ENCODE assay signal across 8 cellular contexts in genomic region chr7:135510603-135511183, GRCh38. TPM values are rescaled to one million over a fixed set of nuclear protein-coding genes. Genes with fewer than 3 reads are reported as not detected.
DNase-seq lines count a peak whose midpoint lies in the region; ATAC-seq and TF ChIP-seq lines count a peak whose summit lies in the region.

No MANE protein-coding gene starts in this region.

- H3K27ac Mint-ChIP-seq in MCF 10A (ENCODE audit: low read depth, unreplicated experiment), result no peak overlapping the region

- H3K36me3 ChIP-seq in MM.1S (replicated peaks; ENCODE audit: insufficient read depth, low read length) (no peaks in the 10 kb centered on the region), lung (ENCODE audit: control insufficient read depth in 2 of 2, insufficient read depth in 2 of 2, low read length in 2 of 2) (no peaks in the 10 kb centered on the region)

- 2% methylated on average over 16 of the region's 16 CpGs for WGBS in lung, 2 donors

- H3K9ac ChIP-seq in MM.1S (ENCODE audit: low read length), result peak overlapping the region; percentile 17; the same call in 1 of the 2 replicates

- H3K27me3 Mint-ChIP-seq in MCF 10A (ENCODE audit: insufficient read depth, unreplicated experiment), result no peaks in the 10 kb centered on the region

- H3K4me1 Mint-ChIP-seq in MCF 10A (ENCODE audit: insufficient read depth, unreplicated experiment), result peaks cover 17% of the 10 kb centered on the region

- DNase-seq in MM.1S (peak; percentile 14), MCF 10A (ENCODE audit: unreplicated experiment) (peak; percentile 36), lung (ENCODE audit: low spot score) (no peak), NCI-H226 (no peak), NCI-H2107 treated with DMSO at 0.1 percent for 48 hours (lab: John Stamatoyannopoulos, UW; ENCODE audit: unreplicated experiment) (no peak), mesenteric fat pad (ENCODE audit: low spot score) (no peak)

- H3F3A ChIP-seq in MM.1S (ENCODE audit: insufficient read depth, low read length), result peaks cover 16% of the 10 kb centered on the region

- H3K27me3 ChIP-seq in MM.1S (replicated peaks; ENCODE audit: insufficient read depth, low read length), result no peaks in the 10 kb centered on the region
- no peaks in the 10 kb centered on the region for H3K27me3 ChIP-seq in lung (ENCODE audit: control insufficient read depth, insufficient read depth)

- peaks cover 14% of the 10 kb centered on the region for H3K4me1 ChIP-seq in MM.1S (ENCODE audit: low read length)
- H3K4me1 ChIP-seq in lung (ENCODE audit: control insufficient read depth in 2 of 2, insufficient read depth in 2 of 2, low read length in 2 of 2), result peaks cover 0 to 3% of the 10 kb centered on the region in 2 donors

- H3K9me2 ChIP-seq in MM.1S (replicated peaks; ENCODE audit: insufficient read depth, low read length), result no peaks in the 10 kb centered on the region

- H3K79me2 ChIP-seq in MM.1S (ENCODE audit: low read length), result peaks cover 42% of the 10 kb centered on the region

- H3K27ac ChIP-seq in MM.1S (ENCODE audit: low read length) (no peak overlapping the region), lung (ENCODE audit: low read depth in 1 of 2, low read length in 1 of 2) (peak overlapping the region in 1 of 2 donors; percentile 63)

- POLR2A ChIA-PET in MCF 10A (lab: Yijun Ruan, JAX), result interaction anchor here (0.7 to 1.7 kb wide), 5 partner anchors 10 to 175 kb away, joined by 3 to 4 read pairs (median 3); no protein-coding TSS in a partner anchor

- H3K9me3 Mint-ChIP-seq in MCF 10A (ENCODE audit: unreplicated experiment), result no peaks in the 10 kb centered on the region

- H3K4me2 ChIP-seq in MM.1S (ENCODE audit: low read depth, low read length), result peak overlapping the region; percentile 98

- CTCF ChIA-PET in MCF 10A (lab: Yijun Ruan, JAX), result interaction anchor here (0.5 to 1.4 kb wide), 7 partner anchors 9 to 230 kb away, joined by 3 to 7 read pairs (median 3); no protein-coding TSS in a partner anchor

- ATAC-seq in lung (ENCODE audit: insufficient read depth, low FRiP score) (no peak), HG02623 (IDR thresholded peaks at IDR 0.05; ENCODE audit: unreplicated experiment) (no peak)

- peak overlapping the region; percentile 96 for H2AFZ ChIP-seq in MM.1S (ENCODE audit: low read length)

- no peak overlapping the region for H3K4me3 Mint-ChIP-seq in MCF 10A (ENCODE audit: unreplicated experiment)

- no peaks in the 10 kb centered on the region for H3K36me3 Mint-ChIP-seq in MCF 10A (ENCODE audit: insufficient read depth, unreplicated experiment)

- no TSS peak for BruUV-seq in MCF 10A (replicated peaks; lab: Mats Ljungman, UMichigan)

- H3K9me3 ChIP-seq in MM.1S (replicated peaks; ENCODE audit: insufficient read depth, low read length), result no peaks in the 10 kb centered on the region
- no peaks in the 10 kb centered on the region for H3K9me3 ChIP-seq in lung (ENCODE audit: control insufficient read depth in 2 of 2, insufficient read depth in 1 of 2, low read length in 1 of 2)

- peaks cover 10% of the 10 kb centered on the region; the same call in 1 of the 2 replicates for H4K20me1 ChIP-seq in MM.1S (ENCODE audit: insufficient read depth, low read length)

- H3K4me3 ChIP-seq in GM08714 (ENCODE audit: low read length) (peak overlapping the region; percentile 78), MM.1S (ENCODE audit: low read length) (peak overlapping the region; percentile 88), lung (peak overlapping the region; percentile 85)

- intact Hi-C loops in MCF 10A (cut with micrococcal nuclease), result loop anchor here (1.0 to 2.0 kb wide), 2 partner anchors 134 to 229 kb away; no protein-coding TSS in a partner anchor

- TF ChIP-seq CTCF in MM.1S (IDR thresholded peaks at IDR 0.05; ENCODE audit: low read length) (peak; percentile 10; the same call in 1 of the 2 replicates), MCF 10A (IDR thresholded peaks at IDR 0.05; ENCODE audit: unreplicated experiment) (peak; percentile 11), lung (IDR thresholded peaks at IDR 0.05; ENCODE audit: control extremely low read depth, extremely low read depth) (no peak)

RNA-seq across cellular contexts. Expression of gene CNOT4, which starts 0.8 kb away (rescaled TPM):
- total RNA-seq in MCF 10A (2022) (18.5 and 19.6 TPM in 2 replicates), lung (10 to 100 TPM; 16.2 to 61.4 TPM), mesenteric fat pad (25.0 TPM)
- polyA plus RNA-seq in lung, result 1 to 10 TPM; 5.6 to 7.2 TPM

RNA-seq across cellular contexts. Expression of gene NUP205, which starts 47.0 kb away (rescaled TPM):
- 50.6 and 51.0 TPM in 2 replicates for total RNA-seq in MCF 10A (2022)
- total RNA-seq in lung, result 10 to 100 TPM; 36.9 to 41.2 TPM
- polyA plus RNA-seq in lung, result 10 to 100 TPM; 23.1 to 31.9 TPM
- total RNA-seq in mesenteric fat pad, result 33.3 TPM

Comparison
In these comparisons a context has a peak if more than half of its experiments do, and no peak if none do; other contexts are left out.
1. DNase-seq: peak in MM.1S (single experiment) and MCF 10A (single experiment); none in lung (single experiment), NCI-H226 (single experiment), NCI-H2107 treated with DMSO at 0.1 percent for 48 hours (single experiment) and mesenteric fat pad (single experiment).
2. Peak in every context shown above with its lines, with median percentiles within 50 percentile points of each other: H3K4me3 ChIP-seq.